7 cellular contexts compared by ENCODE assay signal in genomic region chr2:171294608-171295007, GRCh38.
"Had no signal": no experiment of that assay in that cellular context is flagged by ENCODE, and none has a peak within 500 bp of the region (broad histone marks: within the 10 kb centered on the region; RNA-seq: fewer than 3 reads in every experiment).

No MANE protein-coding gene starts in this region.

- H3K27me3 Mint-ChIP-seq: IgD-negative memory B cell had no signal

- FAIRE-seq: H54, HTR-8/SVneo had no signal

- H3K27ac Mint-ChIP-seq: H9 had no signal

- DNase-seq: GOT3, H9, HCEC 1CT, KG1 had no signal

- H3K4me1 Mint-ChIP-seq: IgD-negative memory B cell had no signal

- H3K4me3 Mint-ChIP-seq: H9, IgD-negative memory B cell had no signal
